In the genomic region with DNA sequence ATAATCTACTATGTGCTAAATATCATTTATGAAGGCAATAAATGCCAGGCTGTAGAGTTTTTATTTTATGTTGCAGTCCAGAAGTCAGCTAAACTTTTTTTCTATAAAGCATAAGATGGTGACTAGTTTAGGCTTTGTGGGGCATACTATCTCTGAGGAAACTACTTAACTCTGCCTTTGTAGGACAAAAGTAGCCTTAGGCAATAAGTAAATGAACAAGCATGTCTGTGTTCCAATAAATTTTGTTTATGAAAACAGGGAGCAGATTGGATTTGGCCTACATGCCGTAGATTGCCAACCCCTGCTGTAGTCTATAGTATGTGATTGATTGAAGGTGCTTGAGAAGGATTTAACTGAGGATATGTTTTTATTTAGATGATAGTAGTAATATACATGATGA, we compare ENCODE assay signal across 18 cellular contexts.
A peak's percentile ranks its signal among the peaks of the same experiment; 100 is the strongest.
DNase-seq lines count a peak whose midpoint lies in the region; ATAC-seq and TF ChIP-seq lines count a peak whose summit lies in the region.
"Had no signal": no experiment of that assay in that cellular context is flagged by ENCODE, and none has a peak within 500 bp of the region (broad histone marks: within the 10 kb centered on the region; RNA-seq: fewer than 3 reads in every experiment).

No MANE protein-coding gene starts in this region.

- peaks cover 5% of the 10 kb centered on the region; the same call in 1 of the 2 replicates for H3K9me3 Mint-ChIP-seq in WTC11

- CTCF ChIA-PET in WTC11 (lab: Charles Lee) = interaction anchor here (1.1 to 1.8 kb wide), 3 partner anchors 84 to 484 kb away, joined by 4 to 7 read pairs (median 7); no protein-coding TSS in a partner anchor

- POLR2A ChIA-PET in WTC11 (lab: Charles Lee) = no interaction called here

- H3K36me3 Mint-ChIP-seq in WTC11 = peaks cover 3% of the 10 kb centered on the region; the same call in 1 of the 2 replicates
- H3K36me3 Mint-ChIP-seq: CD4-positive, CD25-positive, alpha-beta regulatory T cell had no signal

- H3K36me3 ChIP-seq in adipocyte (ENCODE audit: control insufficient read depth, insufficient read depth, low read length, severe bottlenecking) = no peaks in the 10 kb centered on the region
- H3K36me3 ChIP-seq: BLaER1 treated with 17β-estradiol and CSF1 and Interleukin-3, amounts not matched to agents 10 nM and 100 nM; HAP-1 had no signal

- H3K27me3 Mint-ChIP-seq in WTC11 (ENCODE audit: low read depth) = no peaks in the 10 kb centered on the region
- H3K27me3 Mint-ChIP-seq: CD4-positive, CD25-positive, alpha-beta regulatory T cell had no signal

- H3K9ac ChIP-seq in adipocyte (ENCODE audit: low read length) = no peak overlapping the region
- H3K9ac ChIP-seq: BLaER1 treated with 17β-estradiol and CSF1 and Interleukin-3, amounts not matched to agents 10 nM and 100 nM had no signal

- no peak overlapping the region for H3K27ac Mint-ChIP-seq in WTC11
- H3K27ac Mint-ChIP-seq: CD4-positive, CD25-positive, alpha-beta regulatory T cell had no signal

- no peaks in the 10 kb centered on the region for H3K27me3 ChIP-seq in adipocyte (replicated peaks; ENCODE audit: control insufficient read depth, insufficient read depth, low read length)
- H3K27me3 ChIP-seq: BLaER1 treated with 17β-estradiol and CSF1 and Interleukin-3, amounts not matched to agents 10 nM and 100 nM had no signal

- no peak for TF ChIP-seq CTCF in WTC11 (IDR thresholded peaks at IDR 0.05)

- DNase-seq in NCI-H446 treated with DMSO at 0.1 percent for 48 hours (lab: John Stamatoyannopoulos, UW) (peak; percentile 15), NCI-H446 (lab: John Stamatoyannopoulos, UW) (no peak), M059J (ENCODE audit: low read depth) (peak; percentile 50), adipocyte (ENCODE audit: low read depth) (peak; percentile 39), renal cortical epithelial cell (ENCODE audit: low read depth) (peak; percentile 21), WTC11 (ENCODE audit: low spot score) (no peak), medulla oblongata (ENCODE audit: extremely low spot score) (no peak)
- DNase-seq in activated CD4-positive, alpha-beta T cell treated with anti-CD3 and anti-CD28 coated beads for 1 hour = no peak
- DNase-seq: 8988T; ACHN; Calu3; CD4-positive, CD25-positive, alpha-beta regulatory T cell; DMS 273 treated with DMSO at 0.1 percent for 48 hours; DMS79; EL had no signal

- ATAC-seq in WTC11 = no peak
- ATAC-seq: HepG2 had no signal

- peaks cover 7% of the 10 kb centered on the region for H3K4me1 Mint-ChIP-seq in WTC11
- H3K4me1 Mint-ChIP-seq: CD4-positive, CD25-positive, alpha-beta regulatory T cell had no signal

- no peaks in the 10 kb centered on the region for H3K9me3 ChIP-seq in adipocyte (ENCODE audit: control insufficient read depth, low read length)
- H3K9me3 ChIP-seq: HAP-1 had no signal

- no peak overlapping the region for H3K4me3 ChIP-seq in adipocyte (ENCODE audit: low read length)
- H3K4me3 ChIP-seq: BLaER1 treated with 17β-estradiol and CSF1 and Interleukin-3, amounts not matched to agents 10 nM and 100 nM; HAP-1 had no signal

- no peaks in the 10 kb centered on the region for H3K4me1 ChIP-seq in adipocyte (ENCODE audit: control insufficient read depth, insufficient read depth, low read length)
- H3K4me1 ChIP-seq: BLaER1 treated with 17β-estradiol and CSF1 and Interleukin-3, amounts not matched to agents 10 nM and 100 nM had no signal

- H3K4me3 Mint-ChIP-seq in WTC11 = no peak overlapping the region
- H3K4me3 Mint-ChIP-seq: CD4-positive, CD25-positive, alpha-beta regulatory T cell had no signal

TF ChIP-seq in WTC11, 78 proteins besides CTCF, POLR2A, EP300 and RAD21:
- TF ChIP-seq ZNF121 (CRISPR knock-in tag; IDR thresholded peaks at IDR 0.05) (no peak), ZNF219 (CRISPR knock-in tag; IDR thresholded peaks at IDR 0.05; ENCODE audit: borderline replicate concordance) (no peak), ZNF138 (CRISPR knock-in tag; conservative IDR thresholded peaks at IDR 0.05) (no peak), TP53 (CRISPR knock-in tag; IDR thresholded peaks at IDR 0.05) (no peak), HMGA2 (CRISPR knock-in tag; IDR thresholded peaks at IDR 0.05) (no peak)

Comparison
In these comparisons a context has a peak if more than half of its experiments do, and no peak if none do; other contexts are left out.
1. DNase-seq: peak in NCI-H446 treated with DMSO at 0.1 percent for 48 hours (single experiment), M059J (single experiment), adipocyte (single experiment) and renal cortical epithelial cell (single experiment); none in NCI-H446 (0 of 2), WTC11 (single experiment), activated CD4-positive, alpha-beta T cell treated with anti-CD3 and anti-CD28 coated beads for 1 hour (single experiment) and medulla oblongata (single experiment).